Comparison of ENCODE assay signal across 27 cellular contexts in the genomic region with DNA sequence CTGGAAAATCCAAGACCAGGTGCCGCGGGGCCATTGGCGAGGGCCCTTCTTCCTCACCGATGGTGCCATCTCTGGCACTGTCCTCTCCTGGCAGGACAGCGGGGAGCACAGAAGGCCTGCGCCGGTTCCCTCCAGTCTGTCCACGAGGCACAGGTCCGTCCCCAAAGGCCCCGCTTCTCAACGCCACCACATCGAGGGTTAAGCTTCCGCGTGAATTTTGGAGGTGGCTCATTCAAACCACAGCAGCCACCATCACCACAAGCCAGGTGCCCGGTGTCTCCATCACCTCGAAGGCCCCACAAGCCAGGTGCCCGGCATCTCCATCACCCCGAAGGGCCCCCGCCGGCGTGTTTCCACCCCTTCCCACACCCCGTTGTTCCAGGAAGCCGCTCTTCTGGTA. TPM values are rescaled to one million over a fixed set of nuclear protein-coding genes. Genes with fewer than 3 reads are reported as not detected.
"Had no signal": no experiment of that assay in that cellular context is flagged by ENCODE, and none has a peak within 500 bp of the region (broad histone marks: within the 10 kb centered on the region; RNA-seq: fewer than 3 reads in every experiment).

No MANE protein-coding gene starts in this region.

- DNase-seq: central memory CD4-positive, alpha-beta T cell; cortex of kidney; dorsolateral prefrontal cortex; effector memory CD4-positive, alpha-beta T cell; glutamatergic neuron; left colon; mammary epithelial cell; natural killer cell; nucleus accumbens; right cardiac atrium; stimulated activated CD4-positive, alpha-beta T cell treated with anti-CD3 and anti-CD28 coated beads, Interleukin-2, amount 100 ng/mL, for 48 hours; stimulated activated naive CD8-positive, alpha-beta T cell treated with anti-CD3 and anti-CD28 coated beads, Interleukin-15, Interleukin-2, amounts not matched to agents 100 U/mL and 50 U/mL, for 24 hours; testis had no signal

- H3K27me3 ChIP-seq: breast epithelium, dorsolateral prefrontal cortex, gastroesophageal sphincter, hepatocyte, testis, tibial nerve had no signal

- H3K36me3 ChIP-seq: breast epithelium, gastroesophageal sphincter, tibial nerve had no signal

- H3K4me3 Mint-ChIP-seq: mesothelial cell of epicardium, natural killer cell, neural crest cell had no signal

- H3K36me3 Mint-ChIP-seq: mesothelial cell of epicardium, natural killer cell had no signal

- H3K4me1 Mint-ChIP-seq: mesothelial cell of epicardium, natural killer cell had no signal

- H3K4me3 ChIP-seq: breast epithelium, dorsolateral prefrontal cortex, gastroesophageal sphincter, hepatocyte, smooth muscle cell, testis, tibial nerve had no signal

- FAIRE-seq: endometrium had no signal

- H3K9me3 ChIP-seq: breast epithelium, gastroesophageal sphincter, testis had no signal

- H2AFZ ChIP-seq: hepatocyte had no signal

- H3K27ac Mint-ChIP-seq: mesothelial cell of epicardium, natural killer cell had no signal

- H3K4me1 ChIP-seq: breast epithelium, gastroesophageal sphincter, testis, tibial nerve had no signal

- H3K9me3 Mint-ChIP-seq: natural killer cell had no signal

- H3K79me2 ChIP-seq: hepatocyte had no signal

- H3K27ac ChIP-seq: breast epithelium, dorsolateral prefrontal cortex, gastroesophageal sphincter, hepatocyte, testis, tibial nerve had no signal

- H3K4me2 ChIP-seq: hepatocyte, smooth muscle cell had no signal

- ATAC-seq: esophagus mucosa; gastroesophageal sphincter; left colon; natural killer cell; right cardiac atrium; stimulated activated naive CD8-positive, alpha-beta T cell treated with anti-CD3 and anti-CD28 coated beads, Interleukin-15, Interleukin-2, amounts not matched to agents 100 U/mL and 50 U/mL, for 24 hours had no signal

RNA-seq across cellular contexts. Expression of a gene that starts 10.1 kb away (rescaled TPM):
- total RNA-seq: chondrocyte, esophagus mucosa, fibroblast of villous mesenchyme, kidney epithelial cell, mammary epithelial cell, myocyte, natural killer cell, tibial nerve, urinary bladder had no signal
